Comparison of ENCODE assay signal across 1 cellular context in the genomic region with DNA sequence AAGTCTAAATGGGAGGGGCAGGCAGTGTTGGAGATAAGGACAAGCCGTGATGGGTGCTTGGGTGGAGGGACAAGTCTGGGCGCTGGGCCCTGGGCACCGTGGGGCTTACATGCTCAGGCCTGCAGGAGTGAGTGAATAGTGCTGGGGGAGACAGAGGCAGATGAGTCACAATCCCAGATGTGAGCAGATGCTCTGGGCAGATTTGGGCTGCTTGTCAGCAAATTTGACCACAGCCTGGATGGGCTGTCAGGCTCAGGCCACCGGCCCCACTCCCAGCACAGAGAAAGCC.
A peak's percentile ranks its signal among the peaks of the same experiment; 100 is the strongest.
TF ChIP-seq lines count a peak whose summit lies in the region.

No MANE protein-coding gene starts in this region.

TF ChIP-seq in K562, 482 proteins besides CTCF, POLR2A, EP300 and RAD21 (continues in another document):
- no peak for TF ChIP-seq U2AF1 (optimal IDR thresholded peaks at IDR 0.05; ENCODE audit: low read depth, low read length)
- peak; percentile 91 for TF ChIP-seq MEIS2 (IDR thresholded peaks at IDR 0.05; ENCODE audit: partially characterized antibody)
- peak; percentile 93 for TF ChIP-seq ZNF316 (IDR thresholded peaks at IDR 0.05)
- peak; percentile 59 for TF ChIP-seq BCOR (IDR thresholded peaks at IDR 0.05)
- TF ChIP-seq RB1 (IDR thresholded peaks at IDR 0.05; ENCODE audit: low read depth): 0 out of 2 replicates have a peak, but pooled peaks have one; percentile 25
- peak; percentile 59; the same call in 1 of the 2 replicates for TF ChIP-seq ZNF644 (tag; IDR thresholded peaks at IDR 0.05; ENCODE audit: low read depth)
- no peak for TF ChIP-seq ZNF282 (CRISPR knock-in tag; IDR thresholded peaks at IDR 0.05)
- peak in 1 of 2 experiments; percentile 5; a peak in 2 of 4 replicates for TF ChIP-seq ARNT (IDR thresholded peaks at IDR 0.05)
- TF ChIP-seq KAT7 (CRISPR knock-in tag; IDR thresholded peaks at IDR 0.05; ENCODE audit: borderline replicate concordance): 0 out of 2 replicates have a peak, but pooled peaks have one; percentile 21
- no peak for TF ChIP-seq RBM17 (IDR thresholded peaks at IDR 0.05; ENCODE audit: borderline replicate concordance, low read depth, low read length)
- TF ChIP-seq NFE2L1 (tag; IDR thresholded peaks at IDR 0.05; ENCODE audit: borderline replicate concordance, low read depth): no peak
- TF ChIP-seq, protein P1, sequence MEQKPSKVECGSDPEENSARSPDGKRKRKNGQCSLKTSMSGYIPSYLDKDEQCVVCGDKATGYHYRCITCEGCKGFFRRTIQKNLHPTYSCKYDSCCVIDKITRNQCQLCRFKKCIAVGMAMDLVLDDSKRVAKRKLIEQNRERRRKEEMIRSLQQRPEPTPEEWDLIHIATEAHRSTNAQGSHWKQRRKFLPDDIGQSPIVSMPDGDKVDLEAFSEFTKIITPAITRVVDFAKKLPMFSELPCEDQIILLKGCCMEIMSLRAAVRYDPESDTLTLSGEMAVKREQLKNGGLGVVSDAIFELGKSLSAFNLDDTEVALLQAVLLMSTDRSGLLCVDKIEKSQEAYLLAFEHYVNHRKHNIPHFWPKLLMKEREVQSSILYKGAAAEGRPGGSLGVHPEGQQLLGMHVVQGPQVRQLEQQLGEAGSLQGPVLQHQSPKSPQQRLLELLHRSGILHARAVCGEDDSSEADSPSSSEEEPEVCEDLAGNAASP (IDR thresholded peaks at IDR 0.05): no peak
- no peak for TF ChIP-seq ZNF239 (CRISPR knock-in tag; IDR thresholded peaks at IDR 0.05)
- peak in 1 of 2 experiments; percentile 57; a peak in 1 of 4 replicates for TF ChIP-seq KDM1A (IDR thresholded peaks at IDR 0.05)
- no peak for TF ChIP-seq SIX5 (IDR thresholded peaks at IDR 0.05; ENCODE audit: borderline replicate concordance in 1 of 2, insufficient read depth in 1 of 2, low read depth in 1 of 2, low read length in 2 of 2)
- TF ChIP-seq ZSCAN32 (CRISPR knock-in tag; IDR thresholded peaks at IDR 0.05): no peak
- TF ChIP-seq, protein P2, sequence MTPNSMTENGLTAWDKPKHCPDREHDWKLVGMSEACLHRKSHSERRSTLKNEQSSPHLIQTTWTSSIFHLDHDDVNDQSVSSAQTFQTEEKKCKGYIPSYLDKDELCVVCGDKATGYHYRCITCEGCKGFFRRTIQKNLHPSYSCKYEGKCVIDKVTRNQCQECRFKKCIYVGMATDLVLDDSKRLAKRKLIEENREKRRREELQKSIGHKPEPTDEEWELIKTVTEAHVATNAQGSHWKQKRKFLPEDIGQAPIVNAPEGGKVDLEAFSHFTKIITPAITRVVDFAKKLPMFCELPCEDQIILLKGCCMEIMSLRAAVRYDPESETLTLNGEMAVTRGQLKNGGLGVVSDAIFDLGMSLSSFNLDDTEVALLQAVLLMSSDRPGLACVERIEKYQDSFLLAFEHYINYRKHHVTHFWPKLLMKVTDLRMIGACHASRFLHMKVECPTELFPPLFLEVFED (CRISPR knock-in tag; conservative IDR thresholded peaks at IDR 0.05): no peak
- TF ChIP-seq PCBP1 (IDR thresholded peaks at IDR 0.05; ENCODE audit: low read depth, low read length, poor library complexity, severe bottlenecking): no peak
- TF ChIP-seq HDAC6 (IDR thresholded peaks at IDR 0.05; ENCODE audit: low read depth, low read length): no peak
- TF ChIP-seq SLC30A9 (CRISPR knock-in tag; IDR thresholded peaks at IDR 0.05): no peak
- TF ChIP-seq ZNF347 (CRISPR knock-in tag; IDR thresholded peaks at IDR 0.05; ENCODE audit: low read depth): no peak
- peak; percentile 2 for TF ChIP-seq DACH1 (IDR thresholded peaks at IDR 0.05; ENCODE audit: partially characterized antibody)
- no peak for TF ChIP-seq ZC3H4 (CRISPR knock-in tag; IDR thresholded peaks at IDR 0.05; ENCODE audit: borderline replicate concordance)
- no peak for TF ChIP-seq ZNF57 (CRISPR knock-in tag; IDR thresholded peaks at IDR 0.05)
- TF ChIP-seq CAMTA2 (CRISPR knock-in tag; conservative IDR thresholded peaks at IDR 0.05): no peak
- TF ChIP-seq SIN3A (IDR thresholded peaks at IDR 0.05; ENCODE audit: borderline replicate concordance in 2 of 2, control insufficient read depth in 1 of 2, low read depth in 2 of 2, low read length in 2 of 2): no peak; a peak in 1 of 4 replicates
- TF ChIP-seq MCM2 (IDR thresholded peaks at IDR 0.05; ENCODE audit: low read depth): no peak
- no peak for TF ChIP-seq ZNF124 (CRISPR knock-in tag; IDR thresholded peaks at IDR 0.05)
- TF ChIP-seq, protein P3, sequence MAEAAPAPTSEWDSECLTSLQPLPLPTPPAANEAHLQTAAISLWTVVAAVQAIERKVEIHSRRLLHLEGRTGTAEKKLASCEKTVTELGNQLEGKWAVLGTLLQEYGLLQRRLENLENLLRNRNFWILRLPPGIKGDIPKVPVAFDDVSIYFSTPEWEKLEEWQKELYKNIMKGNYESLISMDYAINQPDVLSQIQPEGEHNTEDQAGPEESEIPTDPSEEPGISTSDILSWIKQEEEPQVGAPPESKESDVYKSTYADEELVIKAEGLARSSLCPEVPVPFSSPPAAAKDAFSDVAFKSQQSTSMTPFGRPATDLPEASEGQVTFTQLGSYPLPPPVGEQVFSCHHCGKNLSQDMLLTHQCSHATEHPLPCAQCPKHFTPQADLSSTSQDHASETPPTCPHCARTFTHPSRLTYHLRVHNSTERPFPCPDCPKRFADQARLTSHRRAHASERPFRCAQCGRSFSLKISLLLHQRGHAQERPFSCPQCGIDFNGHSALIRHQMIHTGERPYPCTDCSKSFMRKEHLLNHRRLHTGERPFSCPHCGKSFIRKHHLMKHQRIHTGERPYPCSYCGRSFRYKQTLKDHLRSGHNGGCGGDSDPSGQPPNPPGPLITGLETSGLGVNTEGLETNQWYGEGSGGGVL (CRISPR knock-in tag; IDR thresholded peaks at IDR 0.05): no peak
- peak; percentile 88 for TF ChIP-seq CBFB (CRISPR knock-in tag; IDR thresholded peaks at IDR 0.05)
- TF ChIP-seq RFX5 (IDR thresholded peaks at IDR 0.05; ENCODE audit: low read depth, low read length): no peak
- TF ChIP-seq, protein P4, sequence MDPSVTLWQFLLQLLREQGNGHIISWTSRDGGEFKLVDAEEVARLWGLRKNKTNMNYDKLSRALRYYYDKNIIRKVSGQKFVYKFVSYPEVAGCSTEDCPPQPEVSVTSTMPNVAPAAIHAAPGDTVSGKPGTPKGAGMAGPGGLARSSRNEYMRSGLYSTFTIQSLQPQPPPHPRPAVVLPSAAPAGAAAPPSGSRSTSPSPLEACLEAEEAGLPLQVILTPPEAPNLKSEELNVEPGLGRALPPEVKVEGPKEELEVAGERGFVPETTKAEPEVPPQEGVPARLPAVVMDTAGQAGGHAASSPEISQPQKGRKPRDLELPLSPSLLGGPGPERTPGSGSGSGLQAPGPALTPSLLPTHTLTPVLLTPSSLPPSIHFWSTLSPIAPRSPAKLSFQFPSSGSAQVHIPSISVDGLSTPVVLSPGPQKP (CRISPR knock-in tag; IDR thresholded peaks at IDR 0.05): no peak
- TF ChIP-seq ZFPM2 (CRISPR knock-in tag; IDR thresholded peaks at IDR 0.05): no peak
- peak; percentile 80 for TF ChIP-seq HDAC3 (IDR thresholded peaks at IDR 0.05; ENCODE audit: borderline replicate concordance, partially characterized antibody)
- TF ChIP-seq, protein P5, sequence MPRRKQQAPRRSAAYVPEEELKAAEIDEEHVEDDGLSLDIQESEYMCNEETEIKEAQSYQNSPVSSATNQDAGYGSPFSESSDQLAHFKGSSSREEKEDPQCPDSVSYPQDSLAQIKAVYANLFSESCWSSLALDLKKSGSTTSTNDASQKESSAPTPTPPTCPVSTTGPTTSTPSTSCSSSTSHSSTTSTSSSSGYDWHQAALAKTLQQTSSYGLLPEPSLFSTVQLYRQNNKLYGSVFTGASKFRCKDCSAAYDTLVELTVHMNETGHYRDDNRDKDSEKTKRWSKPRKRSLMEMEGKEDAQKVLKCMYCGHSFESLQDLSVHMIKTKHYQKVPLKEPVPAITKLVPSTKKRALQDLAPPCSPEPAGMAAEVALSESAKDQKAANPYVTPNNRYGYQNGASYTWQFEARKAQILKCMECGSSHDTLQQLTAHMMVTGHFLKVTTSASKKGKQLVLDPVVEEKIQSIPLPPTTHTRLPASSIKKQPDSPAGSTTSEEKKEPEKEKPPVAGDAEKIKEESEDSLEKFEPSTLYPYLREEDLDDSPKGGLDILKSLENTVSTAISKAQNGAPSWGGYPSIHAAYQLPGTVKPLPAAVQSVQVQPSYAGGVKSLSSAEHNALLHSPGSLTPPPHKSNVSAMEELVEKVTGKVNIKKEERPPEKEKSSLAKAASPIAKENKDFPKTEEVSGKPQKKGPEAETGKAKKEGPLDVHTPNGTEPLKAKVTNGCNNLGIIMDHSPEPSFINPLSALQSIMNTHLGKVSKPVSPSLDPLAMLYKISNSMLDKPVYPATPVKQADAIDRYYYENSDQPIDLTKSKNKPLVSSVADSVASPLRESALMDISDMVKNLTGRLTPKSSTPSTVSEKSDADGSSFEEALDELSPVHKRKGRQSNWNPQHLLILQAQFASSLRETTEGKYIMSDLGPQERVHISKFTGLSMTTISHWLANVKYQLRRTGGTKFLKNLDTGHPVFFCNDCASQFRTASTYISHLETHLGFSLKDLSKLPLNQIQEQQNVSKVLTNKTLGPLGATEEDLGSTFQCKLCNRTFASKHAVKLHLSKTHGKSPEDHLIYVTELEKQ (CRISPR knock-in tag; IDR thresholded peaks at IDR 0.05): no peak
- TF ChIP-seq RBBP5 (IDR thresholded peaks at IDR 0.05; ENCODE audit: borderline replicate concordance, insufficient read depth, low read length, poor library complexity, severe bottlenecking): no peak
- TF ChIP-seq STAT5A (IDR thresholded peaks at IDR 0.05; ENCODE audit: borderline replicate concordance, low read length): peak; percentile 81
- TF ChIP-seq TEAD4 (IDR thresholded peaks at IDR 0.05; ENCODE audit: low read length): peak; percentile 93
- TF ChIP-seq TEAD4 (CRISPR knock-in tag; IDR thresholded peaks at IDR 0.05; ENCODE audit: borderline replicate concordance): no peak
- TF ChIP-seq, protein P6, sequence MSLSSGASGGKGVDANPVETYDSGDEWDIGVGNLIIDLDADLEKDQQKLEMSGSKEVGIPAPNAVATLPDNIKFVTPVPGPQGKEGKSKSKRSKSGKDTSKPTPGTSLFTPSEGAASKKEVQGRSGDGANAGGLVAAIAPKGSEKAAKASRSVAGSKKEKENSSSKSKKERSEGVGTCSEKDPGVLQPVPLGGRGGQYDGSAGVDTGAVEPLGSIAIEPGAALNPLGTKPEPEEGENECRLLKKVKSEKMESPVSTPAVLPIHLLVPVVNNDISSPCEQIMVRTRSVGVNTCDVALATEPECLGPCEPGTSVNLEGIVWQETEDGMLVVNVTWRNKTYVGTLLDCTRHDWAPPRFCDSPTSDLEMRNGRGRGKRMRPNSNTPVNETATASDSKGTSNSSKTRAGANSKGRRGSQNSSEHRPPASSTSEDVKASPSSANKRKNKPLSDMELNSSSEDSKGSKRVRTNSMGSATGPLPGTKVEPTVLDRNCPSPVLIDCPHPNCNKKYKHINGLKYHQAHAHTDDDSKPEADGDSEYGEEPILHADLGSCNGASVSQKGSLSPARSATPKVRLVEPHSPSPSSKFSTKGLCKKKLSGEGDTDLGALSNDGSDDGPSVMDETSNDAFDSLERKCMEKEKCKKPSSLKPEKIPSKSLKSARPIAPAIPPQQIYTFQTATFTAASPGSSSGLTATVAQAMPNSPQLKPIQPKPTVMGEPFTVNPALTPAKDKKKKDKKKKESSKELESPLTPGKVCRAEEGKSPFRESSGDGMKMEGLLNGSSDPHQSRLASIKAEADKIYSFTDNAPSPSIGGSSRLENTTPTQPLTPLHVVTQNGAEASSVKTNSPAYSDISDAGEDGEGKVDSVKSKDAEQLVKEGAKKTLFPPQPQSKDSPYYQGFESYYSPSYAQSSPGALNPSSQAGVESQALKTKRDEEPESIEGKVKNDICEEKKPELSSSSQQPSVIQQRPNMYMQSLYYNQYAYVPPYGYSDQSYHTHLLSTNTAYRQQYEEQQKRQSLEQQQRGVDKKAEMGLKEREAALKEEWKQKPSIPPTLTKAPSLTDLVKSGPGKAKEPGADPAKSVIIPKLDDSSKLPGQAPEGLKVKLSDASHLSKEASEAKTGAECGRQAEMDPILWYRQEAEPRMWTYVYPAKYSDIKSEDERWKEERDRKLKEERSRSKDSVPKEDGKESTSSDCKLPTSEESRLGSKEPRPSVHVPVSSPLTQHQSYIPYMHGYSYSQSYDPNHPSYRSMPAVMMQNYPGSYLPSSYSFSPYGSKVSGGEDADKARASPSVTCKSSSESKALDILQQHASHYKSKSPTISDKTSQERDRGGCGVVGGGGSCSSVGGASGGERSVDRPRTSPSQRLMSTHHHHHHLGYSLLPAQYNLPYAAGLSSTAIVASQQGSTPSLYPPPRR (CRISPR knock-in tag; IDR thresholded peaks at IDR 0.05; ENCODE audit: borderline replicate concordance): no peak
- no peak for TF ChIP-seq MCM5 (IDR thresholded peaks at IDR 0.05; ENCODE audit: low read depth)
- TF ChIP-seq MAZ (CRISPR knock-in tag; conservative IDR thresholded peaks at IDR 0.05 in 1 of 2, IDR thresholded peaks at IDR 0.05 in 1 of 2): peak; percentile 65 to 80
- no peak for TF ChIP-seq NFIX (CRISPR knock-in tag; IDR thresholded peaks at IDR 0.05; ENCODE audit: low read depth)
- no peak for TF ChIP-seq ZKSCAN3 (CRISPR knock-in tag; IDR thresholded peaks at IDR 0.05)
- TF ChIP-seq, protein P7, sequence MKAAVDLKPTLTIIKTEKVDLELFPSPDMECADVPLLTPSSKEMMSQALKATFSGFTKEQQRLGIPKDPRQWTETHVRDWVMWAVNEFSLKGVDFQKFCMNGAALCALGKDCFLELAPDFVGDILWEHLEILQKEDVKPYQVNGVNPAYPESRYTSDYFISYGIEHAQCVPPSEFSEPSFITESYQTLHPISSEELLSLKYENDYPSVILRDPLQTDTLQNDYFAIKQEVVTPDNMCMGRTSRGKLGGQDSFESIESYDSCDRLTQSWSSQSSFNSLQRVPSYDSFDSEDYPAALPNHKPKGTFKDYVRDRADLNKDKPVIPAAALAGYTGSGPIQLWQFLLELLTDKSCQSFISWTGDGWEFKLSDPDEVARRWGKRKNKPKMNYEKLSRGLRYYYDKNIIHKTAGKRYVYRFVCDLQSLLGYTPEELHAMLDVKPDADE (conservative IDR thresholded peaks at IDR 0.05; ENCODE audit: control insufficient read depth, low read depth, low read length): no peak; the same call in 1 of the 2 replicates
- TF ChIP-seq, protein P8, sequence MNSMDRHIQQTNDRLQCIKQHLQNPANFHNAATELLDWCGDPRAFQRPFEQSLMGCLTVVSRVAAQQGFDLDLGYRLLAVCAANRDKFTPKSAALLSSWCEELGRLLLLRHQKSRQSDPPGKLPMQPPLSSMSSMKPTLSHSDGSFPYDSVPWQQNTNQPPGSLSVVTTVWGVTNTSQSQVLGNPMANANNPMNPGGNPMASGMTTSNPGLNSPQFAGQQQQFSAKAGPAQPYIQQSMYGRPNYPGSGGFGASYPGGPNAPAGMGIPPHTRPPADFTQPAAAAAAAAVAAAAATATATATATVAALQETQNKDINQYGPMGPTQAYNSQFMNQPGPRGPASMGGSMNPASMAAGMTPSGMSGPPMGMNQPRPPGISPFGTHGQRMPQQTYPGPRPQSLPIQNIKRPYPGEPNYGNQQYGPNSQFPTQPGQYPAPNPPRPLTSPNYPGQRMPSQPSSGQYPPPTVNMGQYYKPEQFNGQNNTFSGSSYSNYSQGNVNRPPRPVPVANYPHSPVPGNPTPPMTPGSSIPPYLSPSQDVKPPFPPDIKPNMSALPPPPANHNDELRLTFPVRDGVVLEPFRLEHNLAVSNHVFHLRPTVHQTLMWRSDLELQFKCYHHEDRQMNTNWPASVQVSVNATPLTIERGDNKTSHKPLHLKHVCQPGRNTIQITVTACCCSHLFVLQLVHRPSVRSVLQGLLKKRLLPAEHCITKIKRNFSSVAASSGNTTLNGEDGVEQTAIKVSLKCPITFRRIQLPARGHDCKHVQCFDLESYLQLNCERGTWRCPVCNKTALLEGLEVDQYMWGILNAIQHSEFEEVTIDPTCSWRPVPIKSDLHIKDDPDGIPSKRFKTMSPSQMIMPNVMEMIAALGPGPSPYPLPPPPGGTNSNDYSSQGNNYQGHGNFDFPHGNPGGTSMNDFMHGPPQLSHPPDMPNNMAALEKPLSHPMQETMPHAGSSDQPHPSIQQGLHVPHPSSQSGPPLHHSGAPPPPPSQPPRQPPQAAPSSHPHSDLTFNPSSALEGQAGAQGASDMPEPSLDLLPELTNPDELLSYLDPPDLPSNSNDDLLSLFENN (IDR thresholded peaks at IDR 0.05; ENCODE audit: low read depth in 2 of 2, low read length in 2 of 2): peak in 1 of 2 experiments; percentile 88; a peak in 2 of 4 replicates
